In the genomic region with DNA sequence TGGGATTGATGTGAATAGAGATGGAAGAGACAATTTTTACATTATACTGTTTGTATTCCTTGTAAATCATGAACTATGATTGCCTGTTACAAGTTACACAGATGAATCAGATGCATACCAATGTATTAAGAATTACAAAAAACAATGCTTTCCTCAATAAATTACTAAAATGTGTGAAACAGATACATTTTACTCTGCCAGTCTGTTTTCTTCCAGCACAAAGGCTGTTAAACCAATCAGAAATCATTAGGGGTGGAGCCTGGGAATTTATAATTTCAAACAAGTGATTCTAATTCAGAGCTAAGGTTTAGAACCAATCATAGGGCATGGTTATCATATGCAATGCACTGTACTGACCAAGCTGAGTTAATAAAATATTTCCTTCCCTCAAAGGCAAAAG, we compare ENCODE assay signal across 16 cellular contexts. TPM values are rescaled to one million over a fixed set of nuclear protein-coding genes. Genes with fewer than 3 reads are reported as not detected.
DNase-seq lines count a peak whose midpoint lies in the region; ATAC-seq, FAIRE-seq and TF ChIP-seq lines count a peak whose summit lies in the region.
"Had no signal": no experiment of that assay in that cellular context is flagged by ENCODE, and none has a peak within 500 bp of the region (broad histone marks: within the 10 kb centered on the region; RNA-seq: fewer than 3 reads in every experiment).

No MANE protein-coding gene starts in this region.

- H3K27ac ChIP-seq in caudate nucleus (ENCODE audit: low read depth, low read length): no peak overlapping the region
- H3K27ac ChIP-seq: C4-2B had no signal

- TF ChIP-seq CTCF in AG10803 (conservative IDR thresholded peaks at IDR 0.05; ENCODE audit: low read length): no peak

- DNase-seq in AG10803 (ENCODE audit: low read depth) (peak; percentile 56), GM12892 (ENCODE audit: insufficient read length) (no peak), fibroblast of peridontal ligament (ENCODE audit: extremely low read depth) (peak; percentile 35), caudate nucleus (lab: John Stamatoyannopoulos, UW) (no peak), OCI-M2 (lab: John Stamatoyannopoulos, UW; ENCODE audit: unreplicated experiment) (no peak)
- no peak for DNase-seq in stimulated activated CD8-positive, alpha-beta memory T cell treated with anti-CD3 and anti-CD28 coated beads, Interleukin-4, amount 100 ng/mL, for 48 hours
- DNase-seq: 8988T; AML-193; Caco-2; CD4-positive, alpha-beta T cell; GDM1; KBM-7 had no signal

- ATAC-seq in GM19467 (IDR thresholded peaks at IDR 0.05; ENCODE audit: unreplicated experiment): no peak
- ATAC-seq: HepG2 had no signal

- H3K4me3 ChIP-seq in AG10803 (ENCODE audit: low read length): no peak overlapping the region
- H3K4me3 ChIP-seq: HAP-1 had no signal

- no peak for TF ChIP-seq POLR2A in GM12892 (IDR thresholded peaks at IDR 0.05; ENCODE audit: low read depth, low read length)

- peak; percentile 38 for FAIRE-seq in GM12892 (lab: Jason Lieb, UNC)
- FAIRE-seq: HepG2 had no signal

RNA-seq across cellular contexts. Expression of a gene that starts 21.8 kb away (rescaled TPM):
- polyA plus RNA-seq in GM12892 (2012; ENCODE audit: missing spikeins): 22.0 TPM

Comparison
In these comparisons a context has a peak if more than half of its experiments do, and no peak if none do; other contexts are left out.
1. DNase-seq: peak in AG10803 (single experiment) and fibroblast of peridontal ligament (single experiment); none in GM12892 (single experiment), stimulated activated CD8-positive, alpha-beta memory T cell treated with anti-CD3 and anti-CD28 coated beads, Interleukin-4, amount 100 ng/mL, for 48 hours (single experiment), caudate nucleus (0 of 61) and OCI-M2 (single experiment).